Comparison of ENCODE assay signal across 26 cellular contexts in genomic region chr12:123004287-123004686, GRCh38.
"Had no signal": no experiment of that assay in that cellular context is flagged by ENCODE, and none has a peak within 500 bp of the region (broad histone marks: within the 10 kb centered on the region; RNA-seq: fewer than 3 reads in every experiment).

No MANE protein-coding gene starts in this region.

- H3K4me3 ChIP-seq: coronary artery, dorsolateral prefrontal cortex had no signal

- H3K4me3 Mint-ChIP-seq: activated CD4-positive, alpha-beta memory T cell treated with anti-CD3 and anti-CD28 coated beads for 36 hours; activated CD4-positive, alpha-beta T cell treated with anti-CD3 and anti-CD28 coated beads for 36 hours; activated CD4-positive, alpha-beta T cell treated with anti-CD3 and anti-CD28 coated beads, Interleukin-2, amount 10 ng/mL, durations not matched to agents 24 days and 14 days; activated CD8-positive, alpha-beta memory T cell treated with anti-CD3 and anti-CD28 coated beads, Interleukin-2, amount 10 ng/mL, durations not matched to agents 7 days and 5 days; activated CD8-positive, alpha-beta T cell treated with anti-CD3 and anti-CD28 coated beads, Interleukin-2, amount 10 ng/mL, durations not matched to agents 7 days and 5 days; activated naive CD8-positive, alpha-beta T cell; activated T-helper 1 cell treated with anti-CD3 and anti-CD28 coated beads, Interleukin-12 subunit alpha, Interleukin-12 subunit beta, Interleukin-2, Interleukin-4 antibody, amounts not matched to agents 30 ng/mL and 10 ng/mL and 1 ng/mL, durations not matched to agents 14 hours and 24 hours and 36 hours; central memory CD8-positive, alpha-beta T cell; dendritic cell treated with granulocyte-macrophage colony-stimulating factor and Interleukin-4, amounts not matched to agents 40 ng/mL and 50 ng/mL, for 4 days; endodermal cell had no signal

- H3K27me3 Mint-ChIP-seq: activated CD4-positive, alpha-beta memory T cell treated with anti-CD3 and anti-CD28 coated beads for 36 hours; activated CD4-positive, alpha-beta T cell treated with anti-CD3 and anti-CD28 coated beads for 36 hours; activated CD4-positive, alpha-beta T cell treated with anti-CD3 and anti-CD28 coated beads, Interleukin-2, amount 10 ng/mL, durations not matched to agents 24 days and 14 days; activated CD8-positive, alpha-beta memory T cell treated with anti-CD3 and anti-CD28 coated beads, Interleukin-2, amount 10 ng/mL, durations not matched to agents 7 days and 5 days; activated naive CD8-positive, alpha-beta T cell; central memory CD8-positive, alpha-beta T cell; dendritic cell treated with granulocyte-macrophage colony-stimulating factor and Interleukin-4, amounts not matched to agents 40 ng/mL and 50 ng/mL, for 4 days had no signal

- H3K27ac ChIP-seq: brain microvascular endothelial cell, coronary artery, dorsolateral prefrontal cortex had no signal

- H3K4me1 Mint-ChIP-seq: activated CD4-positive, alpha-beta T cell treated with anti-CD3 and anti-CD28 coated beads for 36 hours; activated CD4-positive, alpha-beta T cell treated with anti-CD3 and anti-CD28 coated beads, Interleukin-2, amount 10 ng/mL, durations not matched to agents 24 days and 14 days; activated CD8-positive, alpha-beta memory T cell treated with anti-CD3 and anti-CD28 coated beads, Interleukin-2, amount 10 ng/mL, durations not matched to agents 7 days and 5 days; central memory CD8-positive, alpha-beta T cell; endodermal cell had no signal

- H3K27ac Mint-ChIP-seq: activated CD4-positive, alpha-beta memory T cell treated with anti-CD3 and anti-CD28 coated beads for 36 hours; activated CD4-positive, alpha-beta T cell treated with anti-CD3 and anti-CD28 coated beads for 36 hours; activated CD4-positive, alpha-beta T cell treated with anti-CD3 and anti-CD28 coated beads, Interleukin-2, amount 10 ng/mL, durations not matched to agents 24 days and 14 days; activated CD8-positive, alpha-beta memory T cell treated with anti-CD3 and anti-CD28 coated beads, Interleukin-2, amount 10 ng/mL, durations not matched to agents 7 days and 5 days; activated CD8-positive, alpha-beta T cell treated with anti-CD3 and anti-CD28 coated beads, Interleukin-2, amount 10 ng/mL, durations not matched to agents 7 days and 5 days; activated naive CD8-positive, alpha-beta T cell; activated T-helper 1 cell treated with anti-CD3 and anti-CD28 coated beads, Interleukin-12 subunit alpha, Interleukin-12 subunit beta, Interleukin-2, Interleukin-4 antibody, amounts not matched to agents 30 ng/mL and 10 ng/mL and 1 ng/mL, durations not matched to agents 14 hours and 24 hours and 36 hours; dendritic cell treated with granulocyte-macrophage colony-stimulating factor and Interleukin-4, amounts not matched to agents 40 ng/mL and 50 ng/mL, for 4 days; endodermal cell had no signal

- H3K36me3 Mint-ChIP-seq: activated CD4-positive, alpha-beta memory T cell treated with anti-CD3 and anti-CD28 coated beads for 36 hours; activated CD8-positive, alpha-beta memory T cell treated with anti-CD3 and anti-CD28 coated beads, Interleukin-2, amount 10 ng/mL, durations not matched to agents 7 days and 5 days; activated naive CD8-positive, alpha-beta T cell had no signal

- H3K9me3 Mint-ChIP-seq: activated CD4-positive, alpha-beta memory T cell treated with anti-CD3 and anti-CD28 coated beads for 36 hours; activated CD4-positive, alpha-beta T cell treated with anti-CD3 and anti-CD28 coated beads, Interleukin-2, amount 10 ng/mL, durations not matched to agents 24 days and 14 days; activated T-helper 1 cell treated with anti-CD3 and anti-CD28 coated beads, Interleukin-12 subunit alpha, Interleukin-12 subunit beta, Interleukin-2, Interleukin-4 antibody, amounts not matched to agents 30 ng/mL and 10 ng/mL and 1 ng/mL, durations not matched to agents 14 hours and 24 hours and 36 hours; central memory CD8-positive, alpha-beta T cell; dendritic cell treated with granulocyte-macrophage colony-stimulating factor and Interleukin-4, amounts not matched to agents 40 ng/mL and 50 ng/mL, for 4 days; endodermal cell had no signal

- H3K27me3 ChIP-seq: brain microvascular endothelial cell, dorsolateral prefrontal cortex had no signal

- DNase-seq: activated CD4-positive, alpha-beta memory T cell treated with anti-CD3 and anti-CD28 coated beads for 36 hours; activated CD4-positive, alpha-beta T cell treated with anti-CD3 and anti-CD28 coated beads for 36 hours; activated CD4-positive, alpha-beta T cell treated with anti-CD3 and anti-CD28 coated beads, Interleukin-2, amount 10 ng/mL, durations not matched to agents 24 days and 14 days; activated CD4-positive, CD25-positive, alpha-beta regulatory T cell; activated CD4-positive, CD25-positive, alpha-beta regulatory T cell treated with anti-CD3 and anti-CD28 coated beads, Interleukin-2, amount 50 U/mL, for 72 hours; activated CD8-positive, alpha-beta memory T cell treated with anti-CD3 and anti-CD28 coated beads, Interleukin-2, amount 10 ng/mL, durations not matched to agents 7 days and 5 days; activated CD8-positive, alpha-beta memory T cell treated with anti-CD3 and anti-CD28 coated beads, Interleukin-2, amount 50 U/mL, for 4 hours; activated CD8-positive, alpha-beta T cell treated with anti-CD3 and anti-CD28 coated beads, Interleukin-2, amount 10 ng/mL, durations not matched to agents 7 days and 5 days; activated gamma-delta T cell treated with Interleukin-2 at 50 U/mL for 16 hours; activated naive CD4-positive, alpha-beta T cell treated with anti-CD3 and anti-CD28 coated beads, Interleukin-2, amount 50 U/mL, for 16 hours; activated naive CD4-positive, alpha-beta T cell treated with Interleukin-2 at 50 U/mL for 16 hours; activated T-cell treated with anti-CD3 and anti-CD28 coated beads, Interleukin-2, amount 50 U/mL, for 1 hour; activated T-cell treated with anti-CD3 and anti-CD28 coated beads, Interleukin-2, amount 50 U/mL, for 48 hours; amniotic stem cell; anterior cingulate cortex; brain microvascular endothelial cell; dorsolateral prefrontal cortex; effector memory CD4-positive, alpha-beta T cell; endodermal cell; foreskin fibroblast; T-helper 2 cell had no signal

- ATAC-seq: activated CD4-positive, alpha-beta T cell treated with anti-CD3 and anti-CD28 coated beads for 36 hours; activated CD8-positive, alpha-beta T cell treated with anti-CD3 and anti-CD28 coated beads, Interleukin-2, amount 10 ng/mL, durations not matched to agents 7 days and 5 days had no signal

- H3K36me3 ChIP-seq: brain microvascular endothelial cell had no signal
